Comparison of ENCODE assay signal across 1 cellular context in genomic region chr19:6362024-6362344, GRCh38.
TF ChIP-seq lines count a peak whose summit lies in the region.

No MANE protein-coding gene starts in this region.

TF ChIP-seq in SK-N-SH, 30 proteins besides CTCF, POLR2A, EP300 and RAD21 (continued from another document):
- no peak for TF ChIP-seq IRF3 (IDR thresholded peaks at IDR 0.05; ENCODE audit: low read depth, low read length)
